ENCODE assay signal across 12 cellular contexts in genomic region chr2:10269711-10270610, GRCh38. TPM values are rescaled to one million over a fixed set of nuclear protein-coding genes. Genes with fewer than 3 reads are reported as not detected.
A peak's percentile ranks its signal among the peaks of the same experiment; 100 is the strongest.
DNase-seq lines count a peak whose midpoint lies in the region; ATAC-seq, FAIRE-seq and TF ChIP-seq lines count a peak whose summit lies in the region.
"Had no signal": no experiment of that assay in that cellular context is flagged by ENCODE, and none has a peak within 500 bp of the region (broad histone marks: within the 10 kb centered on the region; RNA-seq: fewer than 3 reads in every experiment).

No MANE protein-coding gene starts in this region.

- H3K36me3 ChIP-seq in SK-N-SH (replicated peaks in 1 of 2; ENCODE audit: control insufficient read depth in 1 of 2, insufficient read depth in 2 of 2, low read length in 1 of 2): no peaks in the 10 kb centered on the region
- H3K36me3 ChIP-seq in HepG2 (replicated peaks in 1 of 2; ENCODE audit: control insufficient read depth in 1 of 2, insufficient read depth in 2 of 2, low read length in 2 of 2): no peaks in the 10 kb centered on the region
- H3K36me3 ChIP-seq in transverse colon: no peaks in the 10 kb centered on the region

- POLR2A ChIA-PET in SK-N-SH (lab: Yijun Ruan, JAX): no interaction called here
- POLR2A ChIA-PET in HepG2 (lab: Yijun Ruan, JAX): interaction anchor here (1.0 to 3.0 kb wide), 6 partner anchors 9 to 180 kb away, joined by 3 to 23 read pairs (median 4); partner anchors contain the start of gene HPCAL1

- H3K9me3 ChIP-seq in SK-N-SH (no peaks in the 10 kb centered on the region), HepG2 (ENCODE audit: low read length) (no peaks in the 10 kb centered on the region), transverse colon (no peaks in the 10 kb centered on the region)

- in situ Hi-C loops in HepG2 (cut with HindIII; ENCODE audit: extremely low pct_ligation_motif_present, low pct_unique_long_range_greater_than_20kb) (loop anchor here (5.0 kb wide), 1 partner anchor 137 kb away; no protein-coding TSS in a partner anchor), transverse colon (cut with MboI; ENCODE audit: low pct_ligation_motif_present in 1 of 4, low pct_unique_long_range_greater_than_20kb in 1 of 4, low sequenced_read_pairs in 3 of 4) (no loop called here)

- peaks cover 5% of the 10 kb centered on the region for H3F3A ChIP-seq in SK-N-SH (replicated peaks; ENCODE audit: insufficient read depth)

- peaks cover 7% of the 10 kb centered on the region for H3K4me1 Mint-ChIP-seq in activated naive CD4-positive, alpha-beta T cell treated with anti-CD3 and anti-CD28 coated beads, Interleukin-2, amount 10 ng/mL, durations not matched to agents 7 days and 5 days

- WGBS in SK-N-SH (ENCODE audit: low lambda C conversion rate): 97% methylated on average over 7 of the region's 15 CpGs
- WGBS in HepG2 (ENCODE audit: low lambda C conversion rate): 49% methylated on average over 12 of the region's 15 CpGs
- 82% methylated on average over 5 to 15 of the region's 15 CpGs for WGBS in transverse colon (ENCODE audit: low coverage in 1 of 2), 2 donors

- H4K20me1 ChIP-seq in SK-N-SH (ENCODE audit: insufficient read depth) (no peaks in the 10 kb centered on the region), HepG2 (ENCODE audit: insufficient read depth, low read length) (no peaks in the 10 kb centered on the region)

- TF ChIP-seq CTCF in SK-N-SH (IDR thresholded peaks at IDR 0.05) (no peak), HepG2 (CRISPR knock-in tag; IDR thresholded peaks at IDR 0.05) (no peak), transverse colon (IDR thresholded peaks at IDR 0.05) (no peak)

- H3K4me1 ChIP-seq in SK-N-SH (ENCODE audit: control insufficient read depth in 1 of 2, insufficient read depth in 2 of 2, low read depth in 1 of 2, low read length in 1 of 2): peaks cover 4 to 7% of the 10 kb centered on the region in 2 experiments; a peak in 2 of 4 replicates
- H3K4me1 ChIP-seq in HepG2 (ENCODE audit: insufficient read depth, low read length): peaks cover 63% of the 10 kb centered on the region
- peaks cover 0 to 31% (median 16%) of the 10 kb centered on the region in 4 donors for H3K4me1 ChIP-seq in transverse colon

- intact Hi-C loops in HepG2 (cut with micrococcal nuclease; ENCODE audit: unreplicated experiment): loop anchor here (1.0 to 10.0 kb wide), 6 partner anchors 8 to 165 kb away; partner anchors contain the start of genes HPCAL1 and RRM2
- intact Hi-C loops in transverse colon (cut with DNase I; ENCODE audit: low total_unique reads): no loop called here

- CTCF ChIA-PET in activated naive CD4-positive, alpha-beta T cell treated with anti-CD3 and anti-CD28 coated beads, Interleukin-2, amount 10 ng/mL, durations not matched to agents 7 days and 5 days (lab: Charles Lee): interaction anchor here (0.6 to 3.8 kb wide), 8 partner anchors 31 to 165 kb away, joined by 3 to 38 read pairs (median 5); no protein-coding TSS in a partner anchor
- CTCF ChIA-PET in SK-N-SH (lab: Yijun Ruan, JAX) (interaction anchor here (1.0 to 2.0 kb wide), 14 partner anchors 9 to 165 kb away, joined by 3 to 14 read pairs (median 4); no protein-coding TSS in a partner anchor), HepG2 (lab: Yijun Ruan, JAX; ENCODE audit: low intra/inter-chr PET ratio, low total read pairs) (interaction anchor here (0.8 to 1.8 kb wide), 5 partner anchors 33 to 164 kb away, joined by 3 to 17 read pairs (median 7); partner anchors contain the start of gene HPCAL1)

- H3K9ac ChIP-seq in SK-N-SH (no peak overlapping the region), HepG2 (ENCODE audit: insufficient read depth, low read depth, low read length) (no peak overlapping the region)

- no peak overlapping the region for H3K27ac ChIP-seq in SK-N-SH (ENCODE audit: low read depth in 2 of 2, low read length in 1 of 2)
- H3K27ac ChIP-seq in HepG2 (ENCODE audit: extremely low read length, insufficient read depth, low read length): no peak overlapping the region
- peak overlapping the region; percentile 43 to 75 (median 61) for H3K27ac ChIP-seq in transverse colon

- no peak overlapping the region for H3K4me3 Mint-ChIP-seq in activated naive CD4-positive, alpha-beta T cell treated with anti-CD3 and anti-CD28 coated beads, Interleukin-2, amount 10 ng/mL, durations not matched to agents 7 days and 5 days

- TF ChIP-seq EP300 in SK-N-SH (IDR thresholded peaks at IDR 0.05; ENCODE audit: borderline replicate concordance in 1 of 2, low read depth in 1 of 2, low read length in 1 of 2) (no peak), HepG2 (IDR thresholded peaks at IDR 0.05; ENCODE audit: low read depth in 2 of 2, low read length in 2 of 2) (no peak), HepG2 (CRISPR knock-in tag; IDR thresholded peaks at IDR 0.05; ENCODE audit: borderline replicate concordance) (no peak), transverse colon (IDR thresholded peaks at IDR 0.05; ENCODE audit: low read depth) (no peak)

- no peaks in the 10 kb centered on the region for H3K27me3 ChIP-seq in SK-N-SH (ENCODE audit: insufficient read depth)
- peaks cover 12 to 52% of the 10 kb centered on the region in 2 experiments for H3K27me3 ChIP-seq in HepG2 (ENCODE audit: control insufficient read depth in 1 of 2, insufficient read depth in 2 of 2, low read length in 2 of 2)
- no peaks in the 10 kb centered on the region for H3K27me3 ChIP-seq in transverse colon

- H3K79me2 ChIP-seq in SK-N-SH (ENCODE audit: insufficient read depth) (no peaks in the 10 kb centered on the region), HepG2 (ENCODE audit: insufficient read depth, low read length) (no peaks in the 10 kb centered on the region)

- no peaks in the 10 kb centered on the region for H3K9me3 Mint-ChIP-seq in activated naive CD4-positive, alpha-beta T cell treated with anti-CD3 and anti-CD28 coated beads, Interleukin-2, amount 10 ng/mL, durations not matched to agents 7 days and 5 days
- H3K9me3 Mint-ChIP-seq: naive B cell had no signal

- no peak for TF ChIP-seq POLR2A in HepG2 (IDR thresholded peaks at IDR 0.05; ENCODE audit: insufficient read depth in 1 of 2, low read depth in 2 of 2, low read length in 2 of 2)
- TF ChIP-seq POLR2A in transverse colon (IDR thresholded peaks at IDR 0.05): no peak

- no peak overlapping the region for H3K27ac Mint-ChIP-seq in activated naive CD4-positive, alpha-beta T cell treated with anti-CD3 and anti-CD28 coated beads, Interleukin-2, amount 10 ng/mL, durations not matched to agents 7 days and 5 days

- no peak for TF ChIP-seq RAD21 in SK-N-SH (IDR thresholded peaks at IDR 0.05; ENCODE audit: low read length)
- TF ChIP-seq RAD21 in HepG2 (CRISPR knock-in tag; IDR thresholded peaks at IDR 0.05): no peak

- H3K4me2 ChIP-seq in SK-N-SH (no peak overlapping the region), HepG2 (ENCODE audit: low read depth, low read length) (peak overlapping the region; percentile 72)

- FAIRE-seq in HepG2 (lab: Jason Lieb, UNC): no peak

- DNase-seq in activated naive CD4-positive, alpha-beta T cell treated with anti-CD3 and anti-CD28 coated beads, Interleukin-2, amount 10 ng/mL, durations not matched to agents 7 days and 5 days: peak; percentile 20
- no peak for DNase-seq in activated naive CD4-positive, alpha-beta T cell (lab: John Stamatoyannopoulos, UW)
- DNase-seq in SK-N-SH (peak; percentile 44), HepG2 (ENCODE audit: low spot score) (no peak), transverse colon (peak; percentile 68)
- DNase-seq: KG1, NCI-H1436 treated with DMSO at 0.1 percent for 48 hours, NCI-H526 treated with DMSO at 0.1 percent for 48 hours had no signal

- H3K27me3 Mint-ChIP-seq in activated naive CD4-positive, alpha-beta T cell treated with anti-CD3 and anti-CD28 coated beads, Interleukin-2, amount 10 ng/mL, durations not matched to agents 7 days and 5 days: peaks cover 28% of the 10 kb centered on the region

- ATAC-seq in HepG2 (peak; percentile 12), GM19397 (IDR thresholded peaks at IDR 0.05; ENCODE audit: unreplicated experiment) (no peak), HG03097 (IDR thresholded peaks at IDR 0.05; ENCODE audit: low FRiP score, unreplicated experiment) (no peak), GM19324 (IDR thresholded peaks at IDR 0.05; ENCODE audit: low FRiP score, unreplicated experiment) (no peak)

- BruUV-seq in HepG2 (replicated peaks; lab: Mats Ljungman, UMichigan): no TSS peak

- H2AFZ ChIP-seq in SK-N-SH (ENCODE audit: low read depth): 0 out of 2 replicates have a peak overlapping the region, but pooled peaks have one; percentile 2
- H2AFZ ChIP-seq in HepG2 (ENCODE audit: low read length): no peak overlapping the region

- H3K36me3 Mint-ChIP-seq in activated naive CD4-positive, alpha-beta T cell treated with anti-CD3 and anti-CD28 coated beads, Interleukin-2, amount 10 ng/mL, durations not matched to agents 7 days and 5 days: no peaks in the 10 kb centered on the region
- H3K36me3 Mint-ChIP-seq: naive B cell had no signal

- H3K9me2 ChIP-seq in SK-N-SH: no peaks in the 10 kb centered on the region

- no peak overlapping the region for H3K4me3 ChIP-seq in SK-N-SH (ENCODE audit: low read depth in 2 of 2, low read length in 1 of 2)
- peak overlapping the region in 1 of 3 experiments; percentile 50; a peak in 1 of 6 replicates for H3K4me3 ChIP-seq in HepG2 (replicated peaks in 1 of 3; ENCODE audit: insufficient read depth in 1 of 3, low read depth in 2 of 3, low read length in 3 of 3)
- no peak overlapping the region for H3K4me3 ChIP-seq in transverse colon

RNA-seq across cellular contexts. Expression of gene HPCAL1, which starts 32.7 kb away (rescaled TPM):
- polyA plus RNA-seq in SK-N-SH (2012; rRNA removed) (34.6 and 77.0 TPM in 2 replicates), HepG2 (2011; rRNA removed) (29.5 and 38.6 TPM in 2 replicates)
- 42.6 and 64.9 TPM in 2 replicates for polyA plus RNA-seq in SK-N-SH (2012; cell fraction: cytosol; rRNA removed)
- polyA plus RNA-seq in SK-N-SH (2012; cell fraction: nucleus; rRNA removed): 45.4 and 53.6 TPM in 2 replicates
- total RNA-seq in HepG2 (2016; rRNA removed; fragmentation: Illumina TruSeq; extraction: Trizol) (23.3 and 29.9 TPM in 2 replicates), transverse colon (100 to 1,000 TPM in 3 of 4 donors, 10 to 100 TPM in 1; 88.9 to 221 (median 129) TPM)
- 43.0 and 51.2 TPM in 2 replicates for total RNA-seq in HepG2 (2016; cell fraction: cytosol; rRNA removed; fragmentation: Illumina TruSeq; extraction: Trizol; ENCODE audit: low read depth)
- total RNA-seq in HepG2 (2016; cell fraction: insoluble cytoplasmic fraction; rRNA removed; fragmentation: Illumina TruSeq; extraction: Trizol): 21.4 and 28.1 TPM in 2 replicates
- 50.7 and 67.7 TPM in 2 replicates for total RNA-seq in HepG2 (2016; cell fraction: membrane; rRNA removed; fragmentation: Illumina TruSeq; extraction: Trizol)
- 12.9 and 16.1 TPM in 2 replicates for total RNA-seq in HepG2 (2016; cell fraction: nucleus; rRNA removed; fragmentation: Illumina TruSeq; extraction: Trizol)
- polyA plus RNA-seq in HepG2 (2011; cell fraction: cytosol; rRNA removed): 29.8 and 35.9 TPM in 2 replicates
- 54.3 and 60.0 TPM in 2 replicates for polyA plus RNA-seq in HepG2 (2011; cell fraction: nucleus; rRNA removed)
- 46.0 and 46.8 TPM in 2 replicates for polyA plus RNA-seq in HepG2 (2012)
- 37.1 and 47.1 TPM in 2 replicates for polyA plus RNA-seq in HepG2 (2016; cell fraction: cytosol; fragmentation: Illumina TruSeq; extraction: Trizol; ENCODE audit: low read depth)
- 24.6 and 35.5 TPM in 2 replicates for polyA plus RNA-seq in HepG2 (2016; cell fraction: insoluble cytoplasmic fraction; fragmentation: Illumina TruSeq; extraction: Trizol; ENCODE audit: low read depth)
- 54.6 and 65.1 TPM in 2 replicates for polyA plus RNA-seq in HepG2 (2016; cell fraction: membrane; fragmentation: Illumina TruSeq; extraction: Trizol; ENCODE audit: low read depth)
- polyA plus RNA-seq in HepG2 (2016; cell fraction: nucleus; fragmentation: Illumina TruSeq; extraction: Trizol; ENCODE audit: insufficient read depth, low read depth): 30.3 and 35.7 TPM in 2 replicates
- 26.5 and 27.7 TPM in 2 replicates for polyA minus RNA-seq in HepG2 (2011; rRNA and poly(A)+ RNA removed; ENCODE audit: low replicate concordance)
- polyA minus RNA-seq in HepG2 (2011; cell fraction: cytosol; rRNA and poly(A)+ RNA removed): 19.4 and 20.4 TPM in 2 replicates
- polyA minus RNA-seq in HepG2 (2011; cell fraction: nucleus; rRNA and poly(A)+ RNA removed): 12.6 and 15.5 TPM in 2 replicates

Comparison
In these comparisons a context has a peak if more than half of its experiments do, and no peak if none do; other contexts are left out.
1. DNase-seq: peak in activated naive CD4-positive, alpha-beta T cell treated with anti-CD3 and anti-CD28 coated beads, Interleukin-2, amount 10 ng/mL, durations not matched to agents 7 days and 5 days (single experiment), SK-N-SH (single experiment) and transverse colon (single experiment); none in activated naive CD4-positive, alpha-beta T cell (0 of 4) and HepG2 (single experiment).
2. H3K27ac ChIP-seq: peak in transverse colon (4 of 4); none in SK-N-SH (0 of 2) and HepG2 (single experiment).